ENCODE assay signal across 8 cellular contexts in the genomic region with DNA sequence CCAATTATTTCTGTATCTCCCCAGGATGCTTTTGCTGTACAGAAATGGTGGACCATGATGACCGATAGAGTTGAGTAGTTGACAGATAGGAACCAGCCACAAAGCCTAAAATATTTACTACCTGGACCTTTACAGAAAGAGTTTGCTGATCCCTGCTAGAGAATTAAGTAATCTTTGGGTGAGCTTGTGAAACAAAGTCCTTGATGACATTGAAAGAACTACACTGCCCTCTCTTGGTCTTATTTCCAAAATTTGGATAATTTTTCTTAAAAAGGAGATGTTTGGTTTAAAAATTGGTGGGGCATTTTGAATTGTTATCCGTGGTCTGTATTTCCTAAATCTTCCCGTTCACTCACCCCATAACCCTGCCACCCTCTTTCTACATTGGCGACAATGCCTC. TPM values are rescaled to one million over a fixed set of nuclear protein-coding genes. Genes with fewer than 3 reads are reported as not detected.
A peak's percentile ranks its signal among the peaks of the same experiment; 100 is the strongest.
DNase-seq lines count a peak whose midpoint lies in the region; ATAC-seq and TF ChIP-seq lines count a peak whose summit lies in the region.

No MANE protein-coding gene starts in this region.

- DNase-seq in DMS53 treated with DMSO at 0.1 percent for 48 hours (lab: John Stamatoyannopoulos, UW; ENCODE audit: unreplicated experiment), result peak; percentile 30
- DNase-seq in Karpas-422, result peak; percentile 89
- peak; percentile 91 for DNase-seq in adipocyte (ENCODE audit: low read depth)
- peak; percentile 76 for DNase-seq in inferior parietal cortex (ENCODE audit: extremely low spot score)
- no peak for DNase-seq in upper lobe of right lung
- DNase-seq in NCI-H2029 treated with DMSO at 0.1 percent for 48 hours (lab: John Stamatoyannopoulos, UW), result no peak
- no peak for DNase-seq in GM19240 (ENCODE audit: insufficient read length, low spot score)
- DNase-seq in activated T-cell treated with anti-CD3 and anti-CD28 coated beads for 4 hours, result no peak

- H3K9me3 ChIP-seq in Karpas-422 (ENCODE audit: low read length) (no peaks in the 10 kb centered on the region), adipocyte (ENCODE audit: control insufficient read depth, low read length) (no peaks in the 10 kb centered on the region), upper lobe of right lung (no peaks in the 10 kb centered on the region)

- H3K9me2 ChIP-seq in Karpas-422 (replicated peaks; ENCODE audit: insufficient read depth, low read length), result no peaks in the 10 kb centered on the region

- H3K9ac ChIP-seq in Karpas-422 (ENCODE audit: low read length) (no peak overlapping the region), adipocyte (ENCODE audit: low read length) (no peak overlapping the region)

- H3K36me3 ChIP-seq in Karpas-422 (ENCODE audit: insufficient read depth, low read length) (no peaks in the 10 kb centered on the region), adipocyte (ENCODE audit: control insufficient read depth, insufficient read depth, low read length, severe bottlenecking) (no peaks in the 10 kb centered on the region), upper lobe of right lung (no peaks in the 10 kb centered on the region)

- no peaks in the 10 kb centered on the region for H4K20me1 ChIP-seq in Karpas-422 (ENCODE audit: insufficient read depth, low read depth, low read length)

- intact Hi-C loops in upper lobe of right lung (cut with DNase I), result loop anchor here (5.0 kb wide), 1 partner anchor 88 kb away; no protein-coding TSS in a partner anchor

- peak; percentile 48 for TF ChIP-seq CTCF in upper lobe of right lung (IDR thresholded peaks at IDR 0.05)

- H3K4me3 ChIP-seq in Karpas-422 (ENCODE audit: low read length), result no peak overlapping the region
- no peak overlapping the region for H3K4me3 ChIP-seq in adipocyte (ENCODE audit: low read length)
- no peak overlapping the region for H3K4me3 ChIP-seq in upper lobe of right lung

- ATAC-seq in upper lobe of right lung, result peak; percentile 73

- H3K4me1 ChIP-seq in Karpas-422 (ENCODE audit: low read length), result peaks cover 22% of the 10 kb centered on the region
- no peaks in the 10 kb centered on the region for H3K4me1 ChIP-seq in adipocyte (ENCODE audit: control insufficient read depth, insufficient read depth, low read length)
- no peaks in the 10 kb centered on the region for H3K4me1 ChIP-seq in upper lobe of right lung

- H3K4me2 ChIP-seq in Karpas-422 (ENCODE audit: low read depth, low read length, poor library complexity, severe bottlenecking), result peak overlapping the region; percentile 37

- peak overlapping the region; percentile 88 for H2AFZ ChIP-seq in Karpas-422 (ENCODE audit: low read length)

- H3K27ac ChIP-seq in Karpas-422 (ENCODE audit: low read length) (no peak overlapping the region), upper lobe of right lung (no peak overlapping the region)

- no peaks in the 10 kb centered on the region for H3K27me3 ChIP-seq in Karpas-422 (ENCODE audit: low read length)
- no peaks in the 10 kb centered on the region for H3K27me3 ChIP-seq in adipocyte (replicated peaks; ENCODE audit: control insufficient read depth, insufficient read depth, low read length)
- no peaks in the 10 kb centered on the region for H3K27me3 ChIP-seq in upper lobe of right lung

- no peaks in the 10 kb centered on the region for H3K79me2 ChIP-seq in Karpas-422 (ENCODE audit: low read length)

RNA-seq across cellular contexts. Expression of a gene that starts 13.7 kb away (rescaled TPM):
- 31.0 and 31.3 TPM in 2 replicates for total RNA-seq in Karpas-422 (2014; rRNA removed; shearing (Covaris generic); ENCODE audit: low replicate concordance)
- total RNA-seq in upper lobe of right lung, result 30.4 TPM

RNA-seq across cellular contexts. Expression of a gene that starts 17.1 kb away (rescaled TPM):
- 16.1 and 27.4 TPM in 2 replicates for total RNA-seq in Karpas-422 (2014; rRNA removed; shearing (Covaris generic); ENCODE audit: low replicate concordance)
- 26.4 TPM for total RNA-seq in upper lobe of right lung

Comparison
In these comparisons a context has a peak if more than half of its experiments do, and no peak if none do; other contexts are left out.
1. DNase-seq: peak in DMS53 treated with DMSO at 0.1 percent for 48 hours (single experiment), Karpas-422 (single experiment), adipocyte (single experiment) and inferior parietal cortex (single experiment); none in upper lobe of right lung (single experiment), NCI-H2029 treated with DMSO at 0.1 percent for 48 hours (single experiment), GM19240 (single experiment) and activated T-cell treated with anti-CD3 and anti-CD28 coated beads for 4 hours (single experiment).